In the genomic region with DNA sequence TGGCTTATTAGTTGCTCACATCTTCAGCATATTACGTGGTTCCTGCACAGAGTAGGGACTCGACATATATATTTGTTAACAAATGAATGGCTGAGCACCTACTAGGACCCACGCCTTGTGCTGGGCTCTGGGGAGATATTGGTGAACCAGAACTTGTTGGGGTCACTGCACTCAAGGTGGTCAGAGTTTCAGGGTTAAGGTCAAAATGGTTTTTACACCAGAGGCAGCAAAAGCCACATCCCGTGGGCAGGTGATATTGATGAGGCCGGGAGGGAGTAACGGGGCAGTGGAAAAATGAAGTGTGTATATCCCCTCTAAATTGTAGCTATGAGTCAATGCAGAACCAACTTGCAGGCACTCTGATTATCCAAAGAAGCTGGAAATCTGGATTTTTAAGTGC, we compare ENCODE assay signal across 31 cellular contexts.
"Had no signal": no experiment of that assay in that cellular context is flagged by ENCODE, and none has a peak within 500 bp of the region (broad histone marks: within the 10 kb centered on the region; RNA-seq: fewer than 3 reads in every experiment).

No MANE protein-coding gene starts in this region.

- H3K4me3 Mint-ChIP-seq: naive B cell; naive thymus-derived CD8-positive, alpha-beta T cell; natural killer cell treated with Interleukin-12 subunit alpha and Interleukin-12 subunit beta and Interleukin-15 and Interleukin-18, amount 100 ng/mL, for 72 hours; nephron progenitor cell; neural crest cell; stimulated activated naive CD8-positive, alpha-beta T cell treated with anti-CD3 and anti-CD28 coated beads, Interleukin-15, amount 100 ng/mL, for 72 hours; type B pancreatic cell had no signal

- H3K79me2 ChIP-seq: parathyroid adenoma had no signal

- H3K9me3 ChIP-seq: ovary, psoas muscle, right lobe of liver, sigmoid colon, suprapubic skin, testis, tibial artery, transverse colon, upper lobe of right lung, uterus had no signal

- H3K9ac ChIP-seq: parathyroid adenoma had no signal

- H3K36me3 ChIP-seq: ovary, right lobe of liver, sigmoid colon, suprapubic skin, tibial artery, transverse colon, upper lobe of right lung, uterus had no signal

- H3K4me1 ChIP-seq: parathyroid adenoma, psoas muscle, right lobe of liver, testis, tibial artery, upper lobe of right lung, uterus had no signal

- DNase-seq: naive B cell; naive thymus-derived CD8-positive, alpha-beta T cell; nephron progenitor cell; occipital lobe; ovary; posterior cingulate gyrus; psoas muscle; right cardiac atrium; right lobe of liver; sigmoid colon; small intestine; stimulated activated CD4-positive, alpha-beta T cell treated with anti-CD3 and anti-CD28 coated beads, Interleukin-12 subunit alpha, Interleukin-12 subunit beta, amount 100 ng/mL, for 4 hours; stimulated activated CD4-positive, alpha-beta T cell treated with anti-CD3 and anti-CD28 coated beads, Interleukin-1b, Interleukin-23, amount 100 ng/mL, for 48 hours; stimulated activated CD4-positive, alpha-beta T cell treated with anti-CD3 and anti-CD28 coated beads, Interleukin-4, amount 100 ng/mL, for 1 hour; stimulated activated CD4-positive, alpha-beta T cell treated with anti-CD3 and anti-CD28 coated beads, Interleukin-4, amount 100 ng/mL, for 4 hours; stimulated activated CD8-positive, alpha-beta memory T cell treated with anti-CD3 and anti-CD28 coated beads, Interleukin-4, amount 100 ng/mL, for 48 hours; stimulated activated naive CD4-positive, alpha-beta T cell; stimulated activated naive CD8-positive, alpha-beta T cell treated with anti-CD3 and anti-CD28 coated beads, Interleukin-15, amount 100 ng/mL, for 72 hours; stimulated activated naive CD8-positive, alpha-beta T cell treated with anti-CD3 and anti-CD28 coated beads, Interleukin-15, Interleukin-2, amounts not matched to agents 100 U/mL and 50 U/mL, for 24 hours; substantia nigra; testis; tibial artery; transverse colon; upper lobe of right lung; uterus had no signal

- H3K9me3 Mint-ChIP-seq: naive B cell; natural killer cell treated with Interleukin-12 subunit alpha and Interleukin-12 subunit beta and Interleukin-15 and Interleukin-18, amount 100 ng/mL, for 72 hours; neural crest cell; stimulated activated naive CD8-positive, alpha-beta T cell treated with anti-CD3 and anti-CD28 coated beads, Interleukin-15, amount 100 ng/mL, for 72 hours; type B pancreatic cell had no signal

- H3K27ac Mint-ChIP-seq: naive B cell; naive thymus-derived CD8-positive, alpha-beta T cell; natural killer cell treated with Interleukin-12 subunit alpha and Interleukin-12 subunit beta and Interleukin-15 and Interleukin-18, amount 100 ng/mL, for 72 hours; nephron progenitor cell; progenitor cell of endocrine pancreas; stimulated activated naive CD8-positive, alpha-beta T cell treated with anti-CD3 and anti-CD28 coated beads, Interleukin-15, amount 100 ng/mL, for 72 hours; type B pancreatic cell had no signal

- H2AFZ ChIP-seq: parathyroid adenoma had no signal

- H3K27ac ChIP-seq: ovary, parathyroid adenoma, psoas muscle, right lobe of liver, sigmoid colon, suprapubic skin, testis, tibial artery, transverse colon, upper lobe of right lung, uterus had no signal

- H3K27me3 ChIP-seq: ovary, right lobe of liver, sigmoid colon, suprapubic skin, testis, tibial artery, transverse colon, upper lobe of right lung, uterus had no signal

- FAIRE-seq: small intestine had no signal

- H3K4me1 Mint-ChIP-seq: naive B cell; naive thymus-derived CD8-positive, alpha-beta T cell; stimulated activated naive CD8-positive, alpha-beta T cell treated with anti-CD3 and anti-CD28 coated beads, Interleukin-15, amount 100 ng/mL, for 72 hours had no signal

- H3K36me3 Mint-ChIP-seq: naive B cell; naive thymus-derived CD8-positive, alpha-beta T cell; natural killer cell treated with Interleukin-12 subunit alpha and Interleukin-12 subunit beta and Interleukin-15 and Interleukin-18, amount 100 ng/mL, for 72 hours; type B pancreatic cell had no signal

- ATAC-seq: naive thymus-derived CD8-positive, alpha-beta T cell; natural killer cell treated with Interleukin-12 subunit alpha and Interleukin-12 subunit beta and Interleukin-15 and Interleukin-18, amount 100 ng/mL, for 72 hours; psoas muscle; right cardiac atrium; right lobe of liver; stimulated activated naive CD8-positive, alpha-beta T cell treated with anti-CD3 and anti-CD28 coated beads, Interleukin-15, amount 100 ng/mL, for 72 hours; stimulated activated naive CD8-positive, alpha-beta T cell treated with anti-CD3 and anti-CD28 coated beads, Interleukin-15, Interleukin-2, amounts not matched to agents 100 U/mL and 50 U/mL, for 24 hours; upper lobe of right lung had no signal

- H3K4me3 ChIP-seq: ovary, psoas muscle, right lobe of liver, sigmoid colon, suprapubic skin, testis, tibial artery, transverse colon, upper lobe of right lung, uterus had no signal
